36 cellular contexts compared by ENCODE assay signal in the genomic region with DNA sequence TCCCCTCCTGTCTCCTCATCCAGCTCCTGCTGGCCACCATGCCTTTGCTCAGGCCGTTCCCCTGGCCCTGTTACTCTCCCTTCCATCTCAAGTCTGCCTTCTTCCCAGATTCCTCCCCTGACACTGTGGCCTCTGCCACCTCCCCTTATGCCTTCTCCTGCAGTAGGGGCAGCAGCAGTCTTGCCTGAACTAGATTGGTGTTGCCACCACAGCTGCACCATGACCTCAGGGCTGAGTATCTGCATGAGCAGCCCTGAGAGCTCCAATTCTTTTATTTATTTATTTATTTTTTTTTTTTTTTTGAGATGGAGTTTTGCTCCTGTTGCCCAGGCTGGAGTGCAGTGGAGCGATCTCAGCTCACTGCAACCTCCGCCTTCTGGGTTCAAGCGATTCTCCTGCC. TPM values are rescaled to one million over a fixed set of nuclear protein-coding genes. Genes with fewer than 3 reads are reported as not detected.
"Had no signal": no experiment of that assay in that cellular context is flagged by ENCODE, and none has a peak within 500 bp of the region (broad histone marks: within the 10 kb centered on the region; RNA-seq: fewer than 3 reads in every experiment).

No MANE protein-coding gene starts in this region.

- H3K36me3 Mint-ChIP-seq: activated naive CD4-positive, alpha-beta T cell treated with anti-CD3 and anti-CD28 coated beads, Interleukin-2, amount 50 U/mL, for 24 hours; activated naive CD8-positive, alpha-beta T cell treated with anti-CD3 and anti-CD28 coated beads for 36 hours had no signal

- H3K9me3 ChIP-seq: adrenal gland, breast epithelium, esophagus muscularis mucosa, gastrocnemius medialis had no signal

- H3K27ac ChIP-seq: adrenal gland, breast epithelium, cardiac muscle cell, coronary artery, esophagus muscularis mucosa, foreskin keratinocyte, gastrocnemius medialis, WERI-Rb-1 had no signal

- ATAC-seq: activated CD4-positive, CD25-positive, alpha-beta regulatory T cell treated with anti-CD3 and anti-CD28 coated beads, Interleukin-2, amount 50 U/mL, for 24 hours; activated CD8-positive, alpha-beta T cell treated with anti-CD3 and anti-CD28 coated beads for 36 hours; activated naive CD8-positive, alpha-beta T cell treated with anti-CD3 and anti-CD28 coated beads, Interleukin-2, amount 50 U/mL, for 24 hours; activated T-cell treated with anti-CD3 and anti-CD28 coated beads, Interleukin-2, amount 50 U/mL, for 4 hours; activated T-helper 17 cell treated with anti-CD3 and anti-CD28 coated beads, Interleukin-2, amount 50 U/mL, for 72 hours; effector memory CD8-positive, alpha-beta T cell; foreskin keratinocyte; gastrocnemius medialis; T-helper 17 cell had no signal

- H3K4me1 ChIP-seq: adrenal gland, breast epithelium, foreskin keratinocyte, gastrocnemius medialis had no signal

- H3K9me3 Mint-ChIP-seq: activated B cell treated with CpG ODN at 0.5 μM for 24 hours; activated CD8-positive, alpha-beta T cell treated with anti-CD3 and anti-CD28 coated beads for 36 hours; activated naive CD4-positive, alpha-beta T cell treated with anti-CD3 and anti-CD28 coated beads for 36 hours; activated naive CD4-positive, alpha-beta T cell treated with anti-CD3 and anti-CD28 coated beads, Interleukin-2, amount 50 U/mL, for 24 hours; activated naive CD8-positive, alpha-beta T cell treated with anti-CD3 and anti-CD28 coated beads for 36 hours; activated naive CD8-positive, alpha-beta T cell treated with anti-CD3 and anti-CD28 coated beads, Interleukin-2, amount 50 U/mL, for 24 hours; activated T-cell treated with anti-CD3 and anti-CD28 coated beads, Interleukin-2, amount 50 U/mL, for 4 hours; activated T-helper 17 cell treated with anti-CD3 and anti-CD28 coated beads, Interleukin-2, amount 50 U/mL, for 72 hours; effector memory CD8-positive, alpha-beta T cell; T-helper 2 cell treated with Interferon-gamma antibody and Interleukin-4, amounts not matched to agents 5 μg/mL and 100 μg/mL, for 36 hours had no signal

- H3K4me3 Mint-ChIP-seq: activated B cell treated with CpG ODN at 0.5 μM for 24 hours; activated CD8-positive, alpha-beta T cell treated with anti-CD3 and anti-CD28 coated beads for 36 hours; activated naive CD4-positive, alpha-beta T cell treated with anti-CD3 and anti-CD28 coated beads for 36 hours; activated naive CD4-positive, alpha-beta T cell treated with anti-CD3 and anti-CD28 coated beads, Interleukin-2, amount 50 U/mL, for 24 hours; activated naive CD8-positive, alpha-beta T cell treated with anti-CD3 and anti-CD28 coated beads for 36 hours; activated naive CD8-positive, alpha-beta T cell treated with anti-CD3 and anti-CD28 coated beads, Interleukin-2, amount 50 U/mL, for 24 hours; activated T-cell treated with anti-CD3 and anti-CD28 coated beads, Interleukin-2, amount 50 U/mL, for 4 hours; activated T-helper 17 cell treated with anti-CD3 and anti-CD28 coated beads, Interleukin-2, amount 50 U/mL, for 72 hours; brain; T-helper 17 cell; T-helper 2 cell treated with Interferon-gamma antibody and Interleukin-4, amounts not matched to agents 5 μg/mL and 100 μg/mL, for 36 hours had no signal

- DNase-seq: activated B cell treated with CpG ODN at 0.5 μM for 24 hours; activated CD4-positive, alpha-beta T cell treated with anti-CD3 and anti-CD28 coated beads for 48 hours; activated CD4-positive, alpha-beta T cell treated with anti-CD3 and anti-CD28 coated beads, Interleukin-2, amount 50 U/mL, for 1 hour; activated CD4-positive, alpha-beta T cell treated with anti-CD3 and anti-CD28 coated beads, Interleukin-2, amount 50 U/mL, for 48 hours; activated CD8-positive, alpha-beta memory T cell treated with anti-CD3 and anti-CD28 coated beads for 24 hours; activated CD8-positive, alpha-beta T cell treated with anti-CD3 and anti-CD28 coated beads for 36 hours; activated effector memory CD4-positive, alpha-beta T cell treated with anti-CD3 and anti-CD28 coated beads, Interleukin-2, amount 50 U/mL, for 16 hours; activated naive CD4-positive, alpha-beta T cell treated with anti-CD3 and anti-CD28 coated beads for 36 hours; activated naive CD8-positive, alpha-beta T cell treated with anti-CD3 and anti-CD28 coated beads for 36 hours; activated naive CD8-positive, alpha-beta T cell treated with anti-CD3 and anti-CD28 coated beads, Interleukin-2, amount 50 U/mL, for 24 hours; activated T-cell treated with anti-CD3 and anti-CD28 coated beads, Interleukin-2, amount 50 U/mL, for 4 hours; adrenal gland; amygdala; aorta; central memory CD4-positive, alpha-beta T cell; dermis blood vessel endothelial cell; effector CD4-positive, alpha-beta T cell; effector memory CD8-positive, alpha-beta T cell; erythroblast; foreskin keratinocyte; gastrocnemius medialis; T-helper 1 cell; T-helper 17 cell; T1000; WERI-Rb-1 had no signal

- H3K27me3 ChIP-seq: adrenal gland, breast epithelium, cardiac muscle cell, esophagus muscularis mucosa, foreskin keratinocyte, gastrocnemius medialis had no signal

- H3K4me3 ChIP-seq: adrenal gland, breast epithelium, cardiac muscle cell, coronary artery, esophagus muscularis mucosa, gastrocnemius medialis had no signal

- H3K4me1 Mint-ChIP-seq: activated B cell treated with CpG ODN at 0.5 μM for 24 hours; activated naive CD4-positive, alpha-beta T cell treated with anti-CD3 and anti-CD28 coated beads, Interleukin-2, amount 50 U/mL, for 24 hours; activated naive CD8-positive, alpha-beta T cell treated with anti-CD3 and anti-CD28 coated beads for 36 hours; activated naive CD8-positive, alpha-beta T cell treated with anti-CD3 and anti-CD28 coated beads, Interleukin-2, amount 50 U/mL, for 24 hours; activated T-helper 17 cell treated with anti-CD3 and anti-CD28 coated beads, Interleukin-2, amount 50 U/mL, for 72 hours; brain had no signal

- H3K27ac Mint-ChIP-seq: activated B cell treated with CpG ODN at 0.5 μM for 24 hours; activated CD8-positive, alpha-beta T cell treated with anti-CD3 and anti-CD28 coated beads for 36 hours; activated naive CD4-positive, alpha-beta T cell treated with anti-CD3 and anti-CD28 coated beads for 36 hours; activated naive CD4-positive, alpha-beta T cell treated with anti-CD3 and anti-CD28 coated beads, Interleukin-2, amount 50 U/mL, for 24 hours; activated naive CD8-positive, alpha-beta T cell treated with anti-CD3 and anti-CD28 coated beads for 36 hours; activated naive CD8-positive, alpha-beta T cell treated with anti-CD3 and anti-CD28 coated beads, Interleukin-2, amount 50 U/mL, for 24 hours; activated T-helper 17 cell treated with anti-CD3 and anti-CD28 coated beads, Interleukin-2, amount 50 U/mL, for 72 hours; effector memory CD8-positive, alpha-beta T cell; T-helper 2 cell treated with Interferon-gamma antibody and Interleukin-4, amounts not matched to agents 5 μg/mL and 100 μg/mL, for 36 hours had no signal

- H3K36me3 ChIP-seq: adrenal gland, breast epithelium, cardiac muscle cell, esophagus muscularis mucosa, gastrocnemius medialis, WERI-Rb-1 had no signal

RNA-seq across cellular contexts. Expression of gene CAMP, which starts 13.9 kb away (rescaled TPM):
- total RNA-seq: activated B cell treated with CpG ODN at 0.5 μM for 24 hours; activated CD8-positive, alpha-beta T cell treated with anti-CD3 and anti-CD28 coated beads for 36 hours; activated naive CD4-positive, alpha-beta T cell treated with anti-CD3 and anti-CD28 coated beads for 36 hours; activated naive CD8-positive, alpha-beta T cell treated with anti-CD3 and anti-CD28 coated beads for 36 hours; activated T-cell treated with anti-CD3 and anti-CD28 coated beads, Interleukin-2, amount 50 U/mL, for 4 hours; activated T-helper 17 cell treated with anti-CD3 and anti-CD28 coated beads, Interleukin-2, amount 50 U/mL, for 72 hours; adrenal gland; cardiac muscle cell; cerebellum; dermis blood vessel endothelial cell; foreskin keratinocyte; gastrocnemius medialis; glomerular endothelial cell; T-helper 17 cell had no signal
- polyA plus RNA-seq: cardiac muscle cell had no signal
